ENCODE assay signal across 1 cellular context in genomic region chr2:110677080-110677479, GRCh38.
TF ChIP-seq lines count a peak whose summit lies in the region.

No MANE protein-coding gene starts in this region.

TF ChIP-seq in IMR-90, 13 proteins besides CTCF, POLR2A, EP300 and RAD21 (continued from another document):
- TF ChIP-seq CEBPB (IDR thresholded peaks at IDR 0.05; ENCODE audit: low read depth, low read length) = no peak
- no peak for TF ChIP-seq MAFK (IDR thresholded peaks at IDR 0.05; ENCODE audit: low read depth, low read length)
- TF ChIP-seq RCOR1 (IDR thresholded peaks at IDR 0.05; ENCODE audit: insufficient replicate concordance, low read length) = no peak
- no peak for TF ChIP-seq BHLHE40 (IDR thresholded peaks at IDR 0.05; ENCODE audit: low read depth, low read length)
TF ChIP-seq in IMR-90: peak in this region for 0.
